2 cellular contexts compared by ENCODE assay signal in genomic region chr1:160211010-160211790, GRCh38.
TF ChIP-seq lines count a peak whose summit lies in the region.

No MANE protein-coding gene starts in this region.

TF ChIP-seq in SK-N-SH treated with all-trans-retinoic acid at 6 μM for 48 hours, 23 proteins besides CTCF, POLR2A, EP300 and RAD21 (continued from another document):
- TF ChIP-seq TSHZ2 (CRISPR knock-in tag; IDR thresholded peaks at IDR 0.05): no peak

TF ChIP-seq in WTC11, 78 proteins besides CTCF, POLR2A, EP300 and RAD21 (continued from another document):
- TF ChIP-seq ZMAT4 (CRISPR knock-in tag; IDR thresholded peaks at IDR 0.05) (no peak), STAT6 (CRISPR knock-in tag; conservative IDR thresholded peaks at IDR 0.05; ENCODE audit: low read depth) (no peak), ZNF416 (CRISPR knock-in tag; IDR thresholded peaks at IDR 0.05) (no peak), CREB1 (CRISPR knock-in tag; IDR thresholded peaks at IDR 0.05) (no peak), ETV6 (CRISPR knock-in tag; IDR thresholded peaks at IDR 0.05) (no peak), ARID4B (CRISPR knock-in tag; IDR thresholded peaks at IDR 0.05; ENCODE audit: borderline replicate concordance) (no peak), CREM (CRISPR knock-in tag; IDR thresholded peaks at IDR 0.05) (no peak)
